8 cellular contexts compared by ENCODE assay signal in genomic region chr3:75432885-75433284, GRCh38.
DNase-seq lines count a peak whose midpoint lies in the region; ATAC-seq and TF ChIP-seq lines count a peak whose summit lies in the region.
"Not testable (repeated sequence)": the region's sequence is repeated elsewhere in the genome, so short reads cannot be mapped to it uniquely, and the experiment has no call there.

No MANE protein-coding gene starts in this region.

- not testable (repeated sequence) for H3K27me3 ChIP-seq in right cardiac atrium (ENCODE audit: control insufficient read depth, insufficient read depth); thyroid gland

- H3K9me3 ChIP-seq in right cardiac atrium (ENCODE audit: control insufficient read depth, low read length); thyroid gland: not testable (repeated sequence)

- H3K27me3 Mint-ChIP-seq in CD14-positive monocyte (ENCODE audit: low read depth in 3 of 3); activated naive CD8-positive, alpha-beta T cell treated with anti-CD3 and anti-CD28 coated beads for 36 hours: not testable (repeated sequence)
- H3K27me3 Mint-ChIP-seq in endothelial cell (ENCODE audit: unreplicated experiment), result peaks cover 12% of the 10 kb centered on the region

- H3K36me3 Mint-ChIP-seq in CD14-positive monocyte, result peaks cover 8 to 20% of the 10 kb centered on the region in 2 donors
- H3K36me3 Mint-ChIP-seq in activated naive CD8-positive, alpha-beta T cell treated with anti-CD3 and anti-CD28 coated beads for 36 hours, result peaks cover 12% of the 10 kb centered on the region
- H3K36me3 Mint-ChIP-seq in endothelial cell (ENCODE audit: low read depth, unreplicated experiment), result peaks cover 12% of the 10 kb centered on the region

- intact Hi-C loops in CD14-positive monocyte (cut with micrococcal nuclease); right cardiac atrium (cut with DNase I); thyroid gland (cut with DNase I): not testable (repeated sequence)

- not testable (repeated sequence) for TF ChIP-seq POLR2A in thyroid gland (IDR thresholded peaks at IDR 0.05)

- not testable (repeated sequence) for H3K36me3 ChIP-seq in thyroid gland

- H3K4me1 Mint-ChIP-seq in CD14-positive monocyte (peaks cover 30% of the 10 kb centered on the region), endothelial cell (ENCODE audit: unreplicated experiment) (peaks cover 13% of the 10 kb centered on the region)
- H3K4me1 Mint-ChIP-seq in activated naive CD8-positive, alpha-beta T cell treated with anti-CD3 and anti-CD28 coated beads for 36 hours, result peaks cover 21% of the 10 kb centered on the region

- H3K9me3 Mint-ChIP-seq in CD14-positive monocyte; activated naive CD8-positive, alpha-beta T cell treated with anti-CD3 and anti-CD28 coated beads for 36 hours; endothelial cell (ENCODE audit: unreplicated experiment): not testable (repeated sequence)

- DNase-seq in CD14-positive monocyte (ENCODE audit: low spot score) (peak; percentile 81), HS-27A (ENCODE audit: low read depth) (peak; percentile 95), RPMI7951 (ENCODE audit: low read depth) (peak; percentile 100), right cardiac atrium (peak; percentile 75 to 86 (median 79)), non-pigmented ciliary epithelial cell (ENCODE audit: low read depth) (peak; percentile 63), thyroid gland (peak; percentile 24 to 35)
- DNase-seq in activated naive CD8-positive, alpha-beta T cell treated with anti-CD3 and anti-CD28 coated beads for 36 hours; endothelial cell (ENCODE audit: low spot score): not testable (repeated sequence)

- not testable (repeated sequence) for TF ChIP-seq CTCF in CD14-positive monocyte (IDR thresholded peaks at IDR 0.05); endothelial cell (IDR thresholded peaks at IDR 0.05; ENCODE audit: unreplicated experiment); thyroid gland (IDR thresholded peaks at IDR 0.05)

- not testable (repeated sequence) for H3K4me3 Mint-ChIP-seq in CD14-positive monocyte; activated naive CD8-positive, alpha-beta T cell treated with anti-CD3 and anti-CD28 coated beads for 36 hours; endothelial cell (ENCODE audit: unreplicated experiment)

- H3K4me3 ChIP-seq in right cardiac atrium (ENCODE audit: low read length); thyroid gland (replicated peaks in 1 of 3): not testable (repeated sequence)

- H3K27ac ChIP-seq in right cardiac atrium (ENCODE audit: low read length), result peak overlapping the region; percentile 97
- not testable (repeated sequence) for H3K27ac ChIP-seq in thyroid gland

- H3K27ac Mint-ChIP-seq in CD14-positive monocyte (peak overlapping the region in 6 of 7 donors; percentile 54 to 90 (median 79)), endothelial cell (ENCODE audit: unreplicated experiment) (peak overlapping the region; percentile 30)
- peak overlapping the region; percentile 99 for H3K27ac Mint-ChIP-seq in activated naive CD8-positive, alpha-beta T cell treated with anti-CD3 and anti-CD28 coated beads for 36 hours

- not testable (repeated sequence) for H3K4me1 ChIP-seq in right cardiac atrium (ENCODE audit: control insufficient read depth, insufficient read depth, low read length)
- peaks cover 5 to 10% of the 10 kb centered on the region in 2 donors for H3K4me1 ChIP-seq in thyroid gland

- ATAC-seq in right cardiac atrium, result not testable (repeated sequence)

- 17% methylated on average over 8 of the region's 8 CpGs for WGBS in right cardiac atrium
- 51 to 80% methylated on average over 7 to 8 of the region's 8 CpGs for WGBS in thyroid gland, 2 donors

Comparison
In these comparisons a context has a peak if more than half of its experiments do, and no peak if none do; other contexts are left out.
1. H3K27ac Mint-ChIP-seq: peak in every context shown above with its lines; median percentile 99 in activated naive CD8-positive, alpha-beta T cell treated with anti-CD3 and anti-CD28 coated beads for 36 hours; 79 in CD14-positive monocyte; 30 in endothelial cell.